In the genomic region with DNA sequence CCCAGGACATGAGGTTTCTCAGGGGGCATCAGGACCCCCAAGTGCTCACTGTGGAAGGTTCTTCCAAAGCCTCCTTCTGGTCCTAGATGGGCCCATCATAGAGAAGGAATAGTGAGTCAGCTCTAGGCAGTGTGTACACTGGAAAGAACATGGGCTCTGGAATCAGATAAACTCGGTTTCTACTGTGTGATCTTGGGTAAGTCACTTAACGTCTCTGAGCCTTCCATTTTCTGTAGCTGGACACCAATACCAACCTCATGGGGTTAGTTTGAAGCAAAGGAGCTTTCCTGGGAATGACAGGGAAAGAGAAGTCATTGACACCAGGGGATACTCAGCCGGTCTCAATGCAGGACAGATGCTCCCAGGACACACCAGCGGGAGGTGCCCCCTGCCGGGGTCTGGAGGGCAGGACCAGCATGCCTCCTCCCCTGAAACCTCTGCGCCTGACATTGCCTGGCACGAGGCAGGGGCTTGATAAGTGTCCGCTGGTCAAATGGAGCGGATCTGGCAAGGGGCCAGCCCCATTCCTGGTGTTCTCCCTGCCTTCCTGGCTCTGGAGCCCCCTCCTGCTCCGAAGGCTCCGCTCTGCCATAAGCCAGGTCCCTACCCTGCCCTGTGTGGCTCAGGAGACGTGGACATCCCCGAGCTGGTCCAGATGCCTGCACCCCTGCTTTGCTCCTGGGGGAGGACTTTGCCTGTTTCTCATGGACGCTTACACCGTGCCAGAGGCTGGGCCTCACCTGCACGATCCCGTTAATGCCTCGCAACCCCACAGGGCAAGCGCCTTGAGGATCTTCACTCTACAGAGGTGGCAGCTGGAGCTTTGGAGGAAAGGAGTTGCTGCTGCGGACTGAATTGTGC, we compare ENCODE assay signal across 12 cellular contexts. TPM values are rescaled to one million over a fixed set of nuclear protein-coding genes. Genes with fewer than 3 reads are reported as not detected.
DNase-seq lines count a peak whose midpoint lies in the region; ATAC-seq, FAIRE-seq and TF ChIP-seq lines count a peak whose summit lies in the region.
"Had no signal": no experiment of that assay in that cellular context is flagged by ENCODE, and none has a peak within 500 bp of the region (broad histone marks: within the 10 kb centered on the region; RNA-seq: fewer than 3 reads in every experiment).

No MANE protein-coding gene starts in this region.

- no TSS peak for BruUV-seq in PC-3 (replicated peaks; lab: Mats Ljungman, UMichigan)

- H3K36me3 ChIP-seq in BE2C = no peaks in the 10 kb centered on the region
- H3K36me3 ChIP-seq in PC-3 (ENCODE audit: low read depth, low read length) = no peaks in the 10 kb centered on the region
- no peaks in the 10 kb centered on the region for H3K36me3 ChIP-seq in pancreas

- peaks cover 13% of the 10 kb centered on the region for H3K4me1 ChIP-seq in BE2C
- peaks cover 20% of the 10 kb centered on the region for H3K4me1 ChIP-seq in PC-3 (ENCODE audit: insufficient read depth, low read length)
- peaks cover 9 to 18% (median 16%) of the 10 kb centered on the region in 3 donors for H3K4me1 ChIP-seq in pancreas

- H3K9ac ChIP-seq in PC-3 (ENCODE audit: low read length) = no peak overlapping the region

- POLR2A ChIA-PET in PC-3 (lab: Charles Lee; ENCODE audit: unreplicated experiment) = no interaction called here

- peak overlapping the region; percentile 31; the same call in 1 of the 2 replicates for H2AFZ ChIP-seq in PC-3 (ENCODE audit: low read length)

- H3K27me3 ChIP-seq in BE2C = no peaks in the 10 kb centered on the region
- H3K27me3 ChIP-seq in PC-3 (ENCODE audit: low read length) = no peaks in the 10 kb centered on the region
- H3K27me3 ChIP-seq in pancreas = no peaks in the 10 kb centered on the region

- H3F3A ChIP-seq in PC-3 (ENCODE audit: low read length, unreplicated experiment) = no peaks in the 10 kb centered on the region

- CTCF ChIA-PET in PC-3 (lab: Charles Lee) = interaction anchor here (1.5 kb wide), 1 partner anchor 83 kb away, joined by 3 read pairs; no protein-coding TSS in a partner anchor
- CTCF ChIA-PET in activated CD8-positive, alpha-beta memory T cell treated with anti-CD3 and anti-CD28 coated beads, Interleukin-2, amount 10 ng/mL, durations not matched to agents 7 days and 5 days (lab: Charles Lee) = interaction anchor here (0.9 to 1.7 kb wide), 5 partner anchors 9 to 164 kb away, joined by 3 to 4 read pairs (median 4); partner anchors contain the start of gene FOXO6

- H3K4me3 Mint-ChIP-seq in activated CD8-positive, alpha-beta memory T cell treated with anti-CD3 and anti-CD28 coated beads, Interleukin-2, amount 10 ng/mL, durations not matched to agents 7 days and 5 days = no peak overlapping the region
- H3K4me3 Mint-ChIP-seq in natural killer cell treated with Interleukin-12 subunit alpha and Interleukin-12 subunit beta and Interleukin-15 and Interleukin-18, amount 100 ng/mL, for 72 hours = no peak overlapping the region
- H3K4me3 Mint-ChIP-seq: activated B cell treated with CpG ODN at 0.5 μM for 24 hours; activated naive CD8-positive, alpha-beta T cell treated with anti-CD3 and anti-CD28 coated beads, Interleukin-2, amount 10 ng/mL, durations not matched to agents 7 days and 5 days had no signal

- WGBS in pancreas, 2 donors = 57% methylated on average over 20 of the region's 20 CpGs

- H3K27me3 Mint-ChIP-seq in activated CD8-positive, alpha-beta memory T cell treated with anti-CD3 and anti-CD28 coated beads, Interleukin-2, amount 10 ng/mL, durations not matched to agents 7 days and 5 days = peaks cover 34% of the 10 kb centered on the region
- peaks cover 18 to 24% of the 10 kb centered on the region in 2 donors for H3K27me3 Mint-ChIP-seq in natural killer cell treated with Interleukin-12 subunit alpha and Interleukin-12 subunit beta and Interleukin-15 and Interleukin-18, amount 100 ng/mL, for 72 hours

- H3K9me2 ChIP-seq in PC-3 (replicated peaks; ENCODE audit: low read length) = no peaks in the 10 kb centered on the region

- H3K27ac ChIP-seq in PC-3 (ENCODE audit: low read length) (peak overlapping the region; percentile 68; the same call in 1 of the 2 replicates), pancreas (peak overlapping the region; percentile 52 to 83 (median 66))

- intact Hi-C loops in PC-3 (cut with micrococcal nuclease) = loop anchor here (1.0 to 10.0 kb wide), 4 partner anchors 53 to 163 kb away; partner anchors contain the start of genes EDN2 and FOXO6
- intact Hi-C loops in Right ventricle myocardium superior (cut with DNase I) = no loop called here
- intact Hi-C loops in pancreas (cut with DNase I) = no loop called here

- DNase-seq in BE2C = peak; percentile 74
- no peak for DNase-seq in PC-3
- peak; percentile 57 for DNase-seq in Right ventricle myocardium superior
- DNase-seq in pancreas = peak in 4 of 6 donors; percentile 24 to 80 (median 60)
- DNase-seq in activated CD8-positive, alpha-beta memory T cell treated with anti-CD3 and anti-CD28 coated beads, Interleukin-2, amount 10 ng/mL, durations not matched to agents 7 days and 5 days = no peak
- DNase-seq in medulla oblongata (ENCODE audit: extremely low spot score) = no peak
- no peak for DNase-seq in natural killer cell treated with Interleukin-12 subunit alpha and Interleukin-12 subunit beta and Interleukin-15 and Interleukin-18, amount 100 ng/mL, for 72 hours (ENCODE audit: low spot score)

- H3K79me2 ChIP-seq in PC-3 (ENCODE audit: low read length) = no peaks in the 10 kb centered on the region

- ATAC-seq in PC-3 (no peak), Right ventricle myocardium superior (ENCODE audit: poor library complexity) (peak; percentile 15), pancreas (peak; percentile 0 to 8 (median 3)), GM19467 (IDR thresholded peaks at IDR 0.05; ENCODE audit: unreplicated experiment) (no peak)
- no peak for ATAC-seq in activated CD8-positive, alpha-beta memory T cell treated with anti-CD3 and anti-CD28 coated beads, Interleukin-2, amount 10 ng/mL, durations not matched to agents 7 days and 5 days
- no peak for ATAC-seq in natural killer cell treated with Interleukin-12 subunit alpha and Interleukin-12 subunit beta and Interleukin-15 and Interleukin-18, amount 100 ng/mL, for 72 hours

- no peak overlapping the region for H3K27ac Mint-ChIP-seq in activated CD8-positive, alpha-beta memory T cell treated with anti-CD3 and anti-CD28 coated beads, Interleukin-2, amount 10 ng/mL, durations not matched to agents 7 days and 5 days
- no peak overlapping the region for H3K27ac Mint-ChIP-seq in natural killer cell treated with Interleukin-12 subunit alpha and Interleukin-12 subunit beta and Interleukin-15 and Interleukin-18, amount 100 ng/mL, for 72 hours
- H3K27ac Mint-ChIP-seq: activated B cell treated with CpG ODN at 0.5 μM for 24 hours; activated naive CD8-positive, alpha-beta T cell treated with anti-CD3 and anti-CD28 coated beads, Interleukin-2, amount 10 ng/mL, durations not matched to agents 7 days and 5 days had no signal

- no peaks in the 10 kb centered on the region for H3K36me3 Mint-ChIP-seq in activated CD8-positive, alpha-beta memory T cell treated with anti-CD3 and anti-CD28 coated beads, Interleukin-2, amount 10 ng/mL, durations not matched to agents 7 days and 5 days
- no peaks in the 10 kb centered on the region for H3K36me3 Mint-ChIP-seq in natural killer cell treated with Interleukin-12 subunit alpha and Interleukin-12 subunit beta and Interleukin-15 and Interleukin-18, amount 100 ng/mL, for 72 hours
- H3K36me3 Mint-ChIP-seq: activated naive CD8-positive, alpha-beta T cell treated with anti-CD3 and anti-CD28 coated beads, Interleukin-2, amount 10 ng/mL, durations not matched to agents 7 days and 5 days had no signal

- peak overlapping the region; percentile 73 for H3K4me2 ChIP-seq in PC-3 (ENCODE audit: low read length)

- H3K4me1 Mint-ChIP-seq in activated CD8-positive, alpha-beta memory T cell treated with anti-CD3 and anti-CD28 coated beads, Interleukin-2, amount 10 ng/mL, durations not matched to agents 7 days and 5 days = no peaks in the 10 kb centered on the region
- H3K4me1 Mint-ChIP-seq in natural killer cell treated with Interleukin-12 subunit alpha and Interleukin-12 subunit beta and Interleukin-15 and Interleukin-18, amount 100 ng/mL, for 72 hours (ENCODE audit: low read depth in 2 of 2) = peaks cover 0 to 3% of the 10 kb centered on the region in 2 donors
- H3K4me1 Mint-ChIP-seq: activated B cell treated with CpG ODN at 0.5 μM for 24 hours had no signal

- TF ChIP-seq CTCF in BE2C (IDR thresholded peaks at IDR 0.05; ENCODE audit: low read depth, low read length) (peak; percentile 42), PC-3 (conservative IDR thresholded peaks at IDR 0.05; ENCODE audit: low read depth, low read length) (no peak), pancreas (IDR thresholded peaks at IDR 0.05) (no peak)

- no peaks in the 10 kb centered on the region for H4K20me1 ChIP-seq in PC-3 (ENCODE audit: low read length)

- FAIRE-seq in pancreas (lab: Jason Lieb, UNC) = no peak
- FAIRE-seq: D721Med had no signal

- H3K9me3 ChIP-seq in BE2C (no peaks in the 10 kb centered on the region), PC-3 (ENCODE audit: low read length) (no peaks in the 10 kb centered on the region), pancreas (no peaks in the 10 kb centered on the region)

- H3K4me3 ChIP-seq in BE2C (ENCODE audit: low read depth, low read length) (peak overlapping the region; percentile 32), PC-3 (ENCODE audit: low read length) (peak overlapping the region; percentile 31; the same call in 1 of the 2 replicates), pancreas (no peak overlapping the region)

- no peaks in the 10 kb centered on the region for H3K9me3 Mint-ChIP-seq in activated CD8-positive, alpha-beta memory T cell treated with anti-CD3 and anti-CD28 coated beads, Interleukin-2, amount 10 ng/mL, durations not matched to agents 7 days and 5 days (ENCODE audit: low read depth)
- H3K9me3 Mint-ChIP-seq in natural killer cell treated with Interleukin-12 subunit alpha and Interleukin-12 subunit beta and Interleukin-15 and Interleukin-18, amount 100 ng/mL, for 72 hours = no peaks in the 10 kb centered on the region
- H3K9me3 Mint-ChIP-seq: activated B cell treated with CpG ODN at 0.5 μM for 24 hours; activated naive CD8-positive, alpha-beta T cell treated with anti-CD3 and anti-CD28 coated beads, Interleukin-2, amount 10 ng/mL, durations not matched to agents 7 days and 5 days had no signal

RNA-seq across cellular contexts. Expression of gene EDN2, which starts 52.8 kb away (rescaled TPM):
- not detected for polyA plus RNA-seq in BE2C (2012; ENCODE audit: insufficient read depth, insufficient read length, low read depth)
- 0.36 TPM in 1 of 2 replicates, not detected in the other for total RNA-seq in PC-3 (2014; rRNA removed)
- 0.27 TPM for total RNA-seq in Right ventricle myocardium superior
- 1 to 10 TPM; 1.2 to 3.0 (median 1.6) TPM for total RNA-seq in pancreas
- polyA plus RNA-seq in pancreas = 1 to 10 TPM; 2.9 to 8.3 TPM
- total RNA-seq in activated CD8-positive, alpha-beta memory T cell treated with anti-CD3 and anti-CD28 coated beads, Interleukin-2, amount 10 ng/mL, durations not matched to agents 7 days and 5 days = not detected
- not detected for total RNA-seq in natural killer cell treated with Interleukin-12 subunit alpha and Interleukin-12 subunit beta and Interleukin-15 and Interleukin-18, amount 100 ng/mL, for 72 hours
- total RNA-seq: activated B cell treated with CpG ODN at 0.5 μM for 24 hours; activated naive CD8-positive, alpha-beta T cell treated with anti-CD3 and anti-CD28 coated beads, Interleukin-2, amount 10 ng/mL, durations not matched to agents 7 days and 5 days had no signal
- polyA plus RNA-seq: neural cell had no signal

Comparison
In these comparisons a context has a peak if more than half of its experiments do, and no peak if none do; other contexts are left out.
1. DNase-seq: peak in BE2C (single experiment), Right ventricle myocardium superior (single experiment) and pancreas (4 of 6); none in PC-3 (single experiment), activated CD8-positive, alpha-beta memory T cell treated with anti-CD3 and anti-CD28 coated beads, Interleukin-2, amount 10 ng/mL, durations not matched to agents 7 days and 5 days (single experiment), medulla oblongata (single experiment) and natural killer cell treated with Interleukin-12 subunit alpha and Interleukin-12 subunit beta and Interleukin-15 and Interleukin-18, amount 100 ng/mL, for 72 hours (single experiment).
2. H3K4me3 ChIP-seq: peak in BE2C (single experiment) and PC-3 (single experiment); none in pancreas (0 of 4).
3. ATAC-seq: peak in Right ventricle myocardium superior (single experiment) and pancreas (4 of 4); none in PC-3 (single experiment), activated CD8-positive, alpha-beta memory T cell treated with anti-CD3 and anti-CD28 coated beads, Interleukin-2, amount 10 ng/mL, durations not matched to agents 7 days and 5 days (single experiment), natural killer cell treated with Interleukin-12 subunit alpha and Interleukin-12 subunit beta and Interleukin-15 and Interleukin-18, amount 100 ng/mL, for 72 hours (0 of 2) and GM19467 (single experiment).